In genomic region chr5:1174122-1174936, GRCh38 we compare ENCODE assay signal across 7 cellular contexts. TPM values are rescaled to one million over a fixed set of nuclear protein-coding genes. Genes with fewer than 3 reads are reported as not detected.
DNase-seq lines count a peak whose midpoint lies in the region; ATAC-seq and TF ChIP-seq lines count a peak whose summit lies in the region.

No MANE protein-coding gene starts in this region.

- H3K4me3 Mint-ChIP-seq in WTC11 (no peak overlapping the region), memory B cell (no peak overlapping the region)
- H3K4me3 Mint-ChIP-seq in effector memory CD8-positive, alpha-beta T cell = no peak overlapping the region

- H3K27me3 Mint-ChIP-seq in WTC11 (ENCODE audit: low read depth) (peaks cover 3% of the 10 kb centered on the region; the same call in 1 of the 2 replicates), memory B cell (peaks cover 9% of the 10 kb centered on the region)
- peaks cover 0 to 39% of the 10 kb centered on the region in 2 donors for H3K27me3 Mint-ChIP-seq in effector memory CD8-positive, alpha-beta T cell

- no peak overlapping the region for H3K27ac Mint-ChIP-seq in WTC11
- no peak overlapping the region for H3K27ac Mint-ChIP-seq in effector memory CD8-positive, alpha-beta T cell
- no peak overlapping the region for H3K27ac Mint-ChIP-seq in memory B cell

- POLR2A ChIA-PET in WTC11 (lab: Charles Lee) = no interaction called here

- CTCF ChIA-PET in WTC11 (lab: Charles Lee) = interaction anchor here (0.6 to 3.1 kb wide), 15 partner anchors 11 to 471 kb away, joined by 3 to 23 read pairs (median 4); partner anchors contain the start of genes BRD9 and TRIP13

- H3K4me3 ChIP-seq in GM12864 (ENCODE audit: low read depth, low read length) = no peak overlapping the region

- H3K9me3 Mint-ChIP-seq in WTC11 = peaks cover 6% of the 10 kb centered on the region
- H3K9me3 Mint-ChIP-seq in effector memory CD8-positive, alpha-beta T cell = no peaks in the 10 kb centered on the region
- no peaks in the 10 kb centered on the region for H3K9me3 Mint-ChIP-seq in memory B cell

- ATAC-seq in WTC11 (peak; percentile 74), memory B cell (ENCODE audit: low read depth) (peak; percentile 32), GM18861 (IDR thresholded peaks at IDR 0.05; ENCODE audit: unreplicated experiment) (no peak)
- peak; percentile 39 for ATAC-seq in effector memory CD8-positive, alpha-beta T cell (replicated peaks)

- no peaks in the 10 kb centered on the region for H3K36me3 Mint-ChIP-seq in WTC11
- no peaks in the 10 kb centered on the region for H3K36me3 Mint-ChIP-seq in effector memory CD8-positive, alpha-beta T cell (ENCODE audit: insufficient read depth)
- no peaks in the 10 kb centered on the region for H3K36me3 Mint-ChIP-seq in memory B cell

- no peaks in the 10 kb centered on the region for H3K4me1 Mint-ChIP-seq in WTC11
- peaks cover 0 to 2% of the 10 kb centered on the region in 2 donors for H3K4me1 Mint-ChIP-seq in effector memory CD8-positive, alpha-beta T cell (ENCODE audit: low read depth in 2 of 2)
- H3K4me1 Mint-ChIP-seq in memory B cell = no peaks in the 10 kb centered on the region

- DNase-seq in GM12864 (ENCODE audit: low read depth) (no peak), NCI-H146 (lab: John Stamatoyannopoulos, UW) (peak; percentile 68), WTC11 (ENCODE audit: low spot score) (peak; percentile 78), memory B cell (ENCODE audit: low spot score in 2 of 2) (peak; percentile 42 to 56), stromal cell of bone marrow (ENCODE audit: low read depth) (peak; percentile 68)
- peak; percentile 28 to 40 (median 33) for DNase-seq in effector memory CD8-positive, alpha-beta T cell

- TF ChIP-seq CTCF in GM12864 (IDR thresholded peaks at IDR 0.05; ENCODE audit: low read depth, low read length, missing control alignments) (peak; percentile 79), WTC11 (IDR thresholded peaks at IDR 0.05) (peak; percentile 59)

TF ChIP-seq in WTC11, 78 proteins besides CTCF, POLR2A, EP300 and RAD21:
- TF ChIP-seq, protein P1, sequence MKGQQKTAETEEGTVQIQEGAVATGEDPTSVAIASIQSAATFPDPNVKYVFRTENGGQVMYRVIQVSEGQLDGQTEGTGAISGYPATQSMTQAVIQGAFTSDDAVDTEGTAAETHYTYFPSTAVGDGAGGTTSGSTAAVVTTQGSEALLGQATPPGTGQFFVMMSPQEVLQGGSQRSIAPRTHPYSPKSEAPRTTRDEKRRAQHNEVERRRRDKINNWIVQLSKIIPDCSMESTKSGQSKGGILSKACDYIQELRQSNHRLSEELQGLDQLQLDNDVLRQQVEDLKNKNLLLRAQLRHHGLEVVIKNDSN (CRISPR knock-in tag; IDR thresholded peaks at IDR 0.05) = no peak
- peak; percentile 86 for TF ChIP-seq GTF2I (CRISPR knock-in tag; conservative IDR thresholded peaks at IDR 0.05)
- TF ChIP-seq, protein P2, sequence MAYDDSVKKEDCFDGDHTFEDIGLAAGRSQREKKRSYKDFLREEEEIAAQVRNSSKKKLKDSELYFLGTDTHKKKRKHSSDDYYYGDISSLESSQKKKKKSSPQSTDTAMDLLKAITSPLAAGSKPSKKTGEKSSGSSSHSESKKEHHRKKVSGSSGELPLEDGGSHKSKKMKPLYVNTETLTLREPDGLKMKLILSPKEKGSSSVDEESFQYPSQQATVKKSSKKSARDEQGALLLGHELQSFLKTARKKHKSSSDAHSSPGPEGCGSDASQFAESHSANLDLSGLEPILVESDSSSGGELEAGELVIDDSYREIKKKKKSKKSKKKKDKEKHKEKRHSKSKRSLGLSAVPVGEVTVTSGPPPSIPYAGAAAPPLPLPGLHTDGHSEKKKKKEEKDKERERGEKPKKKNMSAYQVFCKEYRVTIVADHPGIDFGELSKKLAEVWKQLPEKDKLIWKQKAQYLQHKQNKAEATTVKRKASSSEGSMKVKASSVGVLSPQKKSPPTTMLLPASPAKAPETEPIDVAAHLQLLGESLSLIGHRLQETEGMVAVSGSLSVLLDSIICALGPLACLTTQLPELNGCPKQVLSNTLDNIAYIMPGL (CRISPR knock-in tag; IDR thresholded peaks at IDR 0.05) = peak; percentile 69
- TF ChIP-seq, protein P3, sequence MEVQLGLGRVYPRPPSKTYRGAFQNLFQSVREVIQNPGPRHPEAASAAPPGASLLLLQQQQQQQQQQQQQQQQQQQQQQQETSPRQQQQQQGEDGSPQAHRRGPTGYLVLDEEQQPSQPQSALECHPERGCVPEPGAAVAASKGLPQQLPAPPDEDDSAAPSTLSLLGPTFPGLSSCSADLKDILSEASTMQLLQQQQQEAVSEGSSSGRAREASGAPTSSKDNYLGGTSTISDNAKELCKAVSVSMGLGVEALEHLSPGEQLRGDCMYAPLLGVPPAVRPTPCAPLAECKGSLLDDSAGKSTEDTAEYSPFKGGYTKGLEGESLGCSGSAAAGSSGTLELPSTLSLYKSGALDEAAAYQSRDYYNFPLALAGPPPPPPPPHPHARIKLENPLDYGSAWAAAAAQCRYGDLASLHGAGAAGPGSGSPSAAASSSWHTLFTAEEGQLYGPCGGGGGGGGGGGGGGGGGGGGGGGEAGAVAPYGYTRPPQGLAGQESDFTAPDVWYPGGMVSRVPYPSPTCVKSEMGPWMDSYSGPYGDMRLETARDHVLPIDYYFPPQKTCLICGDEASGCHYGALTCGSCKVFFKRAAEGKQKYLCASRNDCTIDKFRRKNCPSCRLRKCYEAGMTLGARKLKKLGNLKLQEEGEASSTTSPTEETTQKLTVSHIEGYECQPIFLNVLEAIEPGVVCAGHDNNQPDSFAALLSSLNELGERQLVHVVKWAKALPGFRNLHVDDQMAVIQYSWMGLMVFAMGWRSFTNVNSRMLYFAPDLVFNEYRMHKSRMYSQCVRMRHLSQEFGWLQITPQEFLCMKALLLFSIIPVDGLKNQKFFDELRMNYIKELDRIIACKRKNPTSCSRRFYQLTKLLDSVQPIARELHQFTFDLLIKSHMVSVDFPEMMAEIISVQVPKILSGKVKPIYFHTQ (CRISPR knock-in tag; IDR thresholded peaks at IDR 0.05) = no peak

RNA-seq across cellular contexts. Expression of gene SLC6A19, which starts 27.1 kb away (rescaled TPM):
- 0.04 to 0.05 TPM in 2 of 3 replicates, not detected in the other for total RNA-seq in WTC11 (2021)

RNA-seq across cellular contexts. Expression of gene SLC6A18, which starts 50.9 kb away (rescaled TPM):
- not detected in 3 replicates for total RNA-seq in WTC11 (2021)
